In genomic region chr7:134440067-134440466, GRCh38 we compare ENCODE assay signal across 23 cellular contexts.
"Had no signal": no experiment of that assay in that cellular context is flagged by ENCODE, and none has a peak within 500 bp of the region (broad histone marks: within the 10 kb centered on the region; RNA-seq: fewer than 3 reads in every experiment).

No MANE protein-coding gene starts in this region.

- H3K9me3 ChIP-seq: SJSA1 had no signal

- H3K27me3 Mint-ChIP-seq: activated CD8-positive, alpha-beta T cell treated with anti-CD3 and anti-CD28 coated beads for 36 hours; activated naive CD8-positive, alpha-beta T cell treated with anti-CD3 and anti-CD28 coated beads, Interleukin-2, amount 50 U/mL, for 24 hours; activated T-cell treated with anti-CD3 and anti-CD28 coated beads, Interleukin-2, amount 50 U/mL, for 24 hours had no signal

- H3K4me3 Mint-ChIP-seq: activated CD8-positive, alpha-beta T cell treated with anti-CD3 and anti-CD28 coated beads for 36 hours; activated naive CD8-positive, alpha-beta T cell treated with anti-CD3 and anti-CD28 coated beads, Interleukin-2, amount 50 U/mL, for 24 hours; activated T-cell treated with anti-CD3 and anti-CD28 coated beads, Interleukin-2, amount 50 U/mL, for 24 hours; activated T-helper 1 cell treated with anti-CD3 and anti-CD28 coated beads, Interleukin-12 subunit alpha, Interleukin-12 subunit beta, Interleukin-2, Interleukin-4 antibody, amounts not matched to agents 30 ng/mL and 10 ng/mL and 1 ng/mL, durations not matched to agents 14 hours and 24 hours and 36 hours; T-helper 1 cell treated with Interleukin-12 subunit alpha and Interleukin-12 subunit beta and Interleukin-4 antibody, amounts not matched to agents 30 μg/mL and 1 μg/mL, for 36 hours had no signal

- H3K4me1 ChIP-seq: SJSA1 had no signal

- H3K27me3 ChIP-seq: brain microvascular endothelial cell, cardiac muscle cell, SJSA1 had no signal

- H3K9me3 Mint-ChIP-seq: activated naive CD8-positive, alpha-beta T cell treated with anti-CD3 and anti-CD28 coated beads, Interleukin-2, amount 50 U/mL, for 24 hours had no signal

- H3K4me3 ChIP-seq: cardiac muscle cell, SJSA1 had no signal

- H3K27ac ChIP-seq: brain microvascular endothelial cell, cardiac muscle cell, SJSA1 had no signal

- H3K27ac Mint-ChIP-seq: activated CD8-positive, alpha-beta T cell treated with anti-CD3 and anti-CD28 coated beads for 36 hours; activated naive CD4-positive, alpha-beta T cell treated with anti-CD3 and anti-CD28 coated beads, Interleukin-2, amount 50 U/mL, for 72 hours; activated naive CD8-positive, alpha-beta T cell treated with anti-CD3 and anti-CD28 coated beads, Interleukin-2, amount 50 U/mL, for 24 hours; activated T-cell treated with anti-CD3 and anti-CD28 coated beads, Interleukin-2, amount 50 U/mL, for 24 hours; activated T-helper 1 cell treated with anti-CD3 and anti-CD28 coated beads, Interleukin-12 subunit alpha, Interleukin-12 subunit beta, Interleukin-2, Interleukin-4 antibody, amounts not matched to agents 30 ng/mL and 10 ng/mL and 1 ng/mL, durations not matched to agents 14 hours and 24 hours and 36 hours; T-helper 1 cell treated with Interleukin-12 subunit alpha and Interleukin-12 subunit beta and Interleukin-4 antibody, amounts not matched to agents 30 μg/mL and 1 μg/mL, for 36 hours had no signal

- H3K4me1 Mint-ChIP-seq: activated naive CD8-positive, alpha-beta T cell treated with anti-CD3 and anti-CD28 coated beads, Interleukin-2, amount 50 U/mL, for 24 hours had no signal

- DNase-seq: activated CD4-positive, alpha-beta T cell treated with anti-CD3 and anti-CD28 coated beads for 4 hours; activated CD8-positive, alpha-beta T cell treated with anti-CD3 and anti-CD28 coated beads for 36 hours; activated effector memory CD4-positive, alpha-beta T cell treated with Interleukin-2 at 50 U/mL for 16 hours; activated naive CD4-positive, alpha-beta T cell treated with Interleukin-2 at 50 U/mL for 16 hours; activated naive CD8-positive, alpha-beta T cell treated with anti-CD3 and anti-CD28 coated beads, Interleukin-2, amount 50 U/mL, for 24 hours; activated T-cell treated with anti-CD3 and anti-CD28 coated beads, Interleukin-2, amount 50 U/mL, for 24 hours; brain microvascular endothelial cell; cerebellar nuclear complex; KG1; NCI-H1048; NCI-H146; NCI-H187 treated with DMSO at 0.1 percent for 48 hours; NCI-H2081 treated with DMSO at 0.1 percent for 48 hours; NCI-H446; NCI-H524; RPMI8226; SHP77; SW 1271 had no signal
